Comparison of ENCODE assay signal across 19 cellular contexts in genomic region chr20:64258071-64258823, GRCh38. TPM values are rescaled to one million over a fixed set of nuclear protein-coding genes. Genes with fewer than 3 reads are reported as not detected.
DNase-seq lines count a peak whose midpoint lies in the region; ATAC-seq and TF ChIP-seq lines count a peak whose summit lies in the region.
"Had no signal": no experiment of that assay in that cellular context is flagged by ENCODE, and none has a peak within 500 bp of the region (broad histone marks: within the 10 kb centered on the region; RNA-seq: fewer than 3 reads in every experiment).

No MANE protein-coding gene starts in this region.

- H3K27ac Mint-ChIP-seq in natural killer cell, result peak overlapping the region; percentile 10 to 96
- H3K27ac Mint-ChIP-seq in natural killer cell treated with Interleukin-12 subunit alpha and Interleukin-12 subunit beta and Interleukin-15 and Interleukin-18, amount 100 ng/mL, for 72 hours, result peak overlapping the region in 1 of 2 donors; percentile 65
- no peak overlapping the region for H3K27ac Mint-ChIP-seq in type B pancreatic cell
- H3K27ac Mint-ChIP-seq in H9, result peak overlapping the region in 1 of 3 experiments; percentile 59; a peak in 1 of 7 replicates
- H3K27ac Mint-ChIP-seq: T-helper 1 cell treated with Interleukin-12 subunit alpha and Interleukin-12 subunit beta and Interleukin-4 antibody, amounts not matched to agents 30 μg/mL and 1 μg/mL, for 36 hours had no signal

- no peak overlapping the region for H2AK5ac ChIP-seq in H9 (ENCODE audit: insufficient read length, low read length)

- peaks cover 69 to 71% of the 10 kb centered on the region in 2 donors for H3K4me1 Mint-ChIP-seq in natural killer cell
- peaks cover 41 to 43% of the 10 kb centered on the region in 2 donors for H3K4me1 Mint-ChIP-seq in natural killer cell treated with Interleukin-12 subunit alpha and Interleukin-12 subunit beta and Interleukin-15 and Interleukin-18, amount 100 ng/mL, for 72 hours (ENCODE audit: low read depth in 2 of 2)
- peaks cover 38% of the 10 kb centered on the region for H3K4me1 Mint-ChIP-seq in type B pancreatic cell (ENCODE audit: unreplicated experiment)
- peaks cover 32 to 35% of the 10 kb centered on the region in 2 experiments for H3K4me1 Mint-ChIP-seq in H9

- H3K27me3 Mint-ChIP-seq in natural killer cell (ENCODE audit: low read depth in 2 of 2) (no peaks in the 10 kb centered on the region), type B pancreatic cell (peaks cover under 1% of the 10 kb centered on the region), H9 (ENCODE audit: low read depth) (0 out of 2 replicates have a peak, but pooled peaks cover under 1% of the 10 kb centered on the region)
- no peaks in the 10 kb centered on the region for H3K27me3 Mint-ChIP-seq in natural killer cell treated with Interleukin-12 subunit alpha and Interleukin-12 subunit beta and Interleukin-15 and Interleukin-18, amount 100 ng/mL, for 72 hours

- no peak overlapping the region for H2BK120ac ChIP-seq in H9 (ENCODE audit: low read depth, low read length, poor library complexity, severe bottlenecking)

- H3K4me3 Mint-ChIP-seq in natural killer cell, result peak overlapping the region; percentile 36
- H3K4me3 Mint-ChIP-seq in natural killer cell treated with Interleukin-12 subunit alpha and Interleukin-12 subunit beta and Interleukin-15 and Interleukin-18, amount 100 ng/mL, for 72 hours, result no peak overlapping the region
- H3K4me3 Mint-ChIP-seq in type B pancreatic cell, result peak overlapping the region; percentile 47
- H3K4me3 Mint-ChIP-seq in H9, result no peak overlapping the region
- H3K4me3 Mint-ChIP-seq: T-helper 1 cell treated with Interleukin-12 subunit alpha and Interleukin-12 subunit beta and Interleukin-4 antibody, amounts not matched to agents 30 μg/mL and 1 μg/mL, for 36 hours had no signal

- no peak overlapping the region for H3K14ac ChIP-seq in H9 (ENCODE audit: insufficient read depth, low read length)

- H4K91ac ChIP-seq in H9 (ENCODE audit: insufficient read length, low read depth, low read length), result no peak overlapping the region

- no peak overlapping the region for H3K4ac ChIP-seq in H9 (ENCODE audit: low read depth, low read length)

- H3K9ac ChIP-seq in SK-N-MC (ENCODE audit: insufficient read length), result peak overlapping the region; percentile 73
- H3K9ac ChIP-seq in H9 (ENCODE audit: extremely low read depth, insufficient read length, low read length), result no peak overlapping the region

- H3K9me3 ChIP-seq in SK-N-MC (ENCODE audit: low read depth, low read length), result no peaks in the 10 kb centered on the region
- H3K9me3 ChIP-seq in H9 (ENCODE audit: control insufficient read depth, low read depth, low read length), result no peaks in the 10 kb centered on the region
- H3K9me3 ChIP-seq: Caco-2, MG63, sigmoid colon had no signal

- DNase-seq in natural killer cell (no peak), SK-N-MC (ENCODE audit: low read depth, low spot score) (no peak), myocyte (ENCODE audit: low read depth) (peak; percentile 50), type B pancreatic cell (ENCODE audit: extremely low spot score, unreplicated experiment) (no peak), cardiac septum (ENCODE audit: low spot score) (no peak), GM03348 (ENCODE audit: low spot score) (no peak), H9 (no peak)
- DNase-seq in natural killer cell treated with Interleukin-12 subunit alpha and Interleukin-12 subunit beta and Interleukin-15 and Interleukin-18, amount 100 ng/mL, for 72 hours (ENCODE audit: low spot score), result no peak
- DNase-seq: Caco-2; EL; hippocampal formation; MG63; NCI-H187; occipital lobe; SHP77 treated with DMSO at 0.1 percent for 48 hours; sigmoid colon; stimulated activated CD4-positive, alpha-beta T cell treated with anti-CD3 and anti-CD28 coated beads, Interleukin-1b, Interleukin-23, amount 100 ng/mL, for 48 hours had no signal

- intact Hi-C loops in natural killer cell (cut with micrococcal nuclease), result no loop called here
- intact Hi-C loops in cardiac septum (cut with DNase I), result loop anchor here (5.0 kb wide), 1 partner anchor 1041 kb away; the partner anchor contains the start of gene YTHDF1

- H3K36me3 Mint-ChIP-seq in natural killer cell (no peaks in the 10 kb centered on the region), type B pancreatic cell (peaks cover 4% of the 10 kb centered on the region), H9 (ENCODE audit: insufficient read depth in 1 of 3, low read depth in 3 of 3) (peaks cover 0 to 11% (median 0%) of the 10 kb centered on the region in 3 experiments; a peak in 3 of 7 replicates)
- no peaks in the 10 kb centered on the region for H3K36me3 Mint-ChIP-seq in natural killer cell treated with Interleukin-12 subunit alpha and Interleukin-12 subunit beta and Interleukin-15 and Interleukin-18, amount 100 ng/mL, for 72 hours

- H3K56ac ChIP-seq in H9 (ENCODE audit: insufficient read length, low read depth, low read length), result no peak overlapping the region

- H4K20me1 ChIP-seq in H9 (ENCODE audit: control insufficient read depth, insufficient read depth, insufficient read length), result no peaks in the 10 kb centered on the region

- H3K4me1 ChIP-seq in H9 (ENCODE audit: insufficient read depth, low read length), result no peaks in the 10 kb centered on the region

- no CpG with 5 or more reads among the region's 9 CpGs for WGBS in H9 (ENCODE audit: extremely low coverage, insufficient read length, low lambda C conversion rate)

- no peaks in the 10 kb centered on the region for H3K9me3 Mint-ChIP-seq in natural killer cell
- H3K9me3 Mint-ChIP-seq in natural killer cell treated with Interleukin-12 subunit alpha and Interleukin-12 subunit beta and Interleukin-15 and Interleukin-18, amount 100 ng/mL, for 72 hours, result no peaks in the 10 kb centered on the region
- H3K9me3 Mint-ChIP-seq in type B pancreatic cell, result no peaks in the 10 kb centered on the region
- H3K9me3 Mint-ChIP-seq in H9, result no peaks in the 10 kb centered on the region
- H3K9me3 Mint-ChIP-seq: T-helper 1 cell treated with Interleukin-12 subunit alpha and Interleukin-12 subunit beta and Interleukin-4 antibody, amounts not matched to agents 30 μg/mL and 1 μg/mL, for 36 hours had no signal

- H3K79me1 ChIP-seq in H9 (ENCODE audit: insufficient read depth, low read depth, low read length, poor library complexity, severe bottlenecking), result peaks cover 3% of the 10 kb centered on the region

- no peaks in the 10 kb centered on the region; the same call in 1 of the 2 replicates for H3K27me3 ChIP-seq in H9 (ENCODE audit: insufficient read depth, low read length)
- H3K27me3 ChIP-seq: MG63, sigmoid colon had no signal

- H3K23ac ChIP-seq in H9 (ENCODE audit: insufficient read length, low read depth, low read length), result no peak overlapping the region

- peaks cover 5% of the 10 kb centered on the region; the same call in 1 of the 2 replicates for H3K79me2 ChIP-seq in H9 (ENCODE audit: insufficient read depth, low read length)

- no peak overlapping the region for H2BK12ac ChIP-seq in H9 (ENCODE audit: insufficient read length, low read depth, low read length)

- H3K4me3 ChIP-seq in SK-N-MC, result peak overlapping the region; percentile 68
- H3K4me3 ChIP-seq: coronary artery, MG63, sigmoid colon had no signal

- TF ChIP-seq CTCF in natural killer cell (IDR thresholded peaks at IDR 0.05) (no peak), type B pancreatic cell (conservative IDR thresholded peaks at IDR 0.05) (no peak), H9 (conservative IDR thresholded peaks at IDR 0.05) (no peak)

- no peak overlapping the region for H2AFZ ChIP-seq in H9 (ENCODE audit: low read length)

- no peak overlapping the region for H2BK20ac ChIP-seq in H9 (ENCODE audit: low read depth, low read length, poor library complexity, severe bottlenecking)

- H3K23me2 ChIP-seq in H9 (ENCODE audit: insufficient read length, low read depth, low read length, poor library complexity, severe bottlenecking), result peaks cover 12% of the 10 kb centered on the region

- no peak for ATAC-seq in natural killer cell
- no peak for ATAC-seq in natural killer cell treated with Interleukin-12 subunit alpha and Interleukin-12 subunit beta and Interleukin-15 and Interleukin-18, amount 100 ng/mL, for 72 hours

- H2BK15ac ChIP-seq in H9 (ENCODE audit: low read depth, low read length), result no peak overlapping the region

- H3K18ac ChIP-seq in H9 (ENCODE audit: insufficient read length, low read depth, low read length), result no peak overlapping the region

- H3K36me3 ChIP-seq in SK-N-MC (ENCODE audit: insufficient read depth, low read length), result no peaks in the 10 kb centered on the region; the same call in 1 of the 2 replicates
- H3K36me3 ChIP-seq: sigmoid colon had no signal

- H4K5ac ChIP-seq in H9 (ENCODE audit: insufficient read length, low read depth, low read length), result no peak overlapping the region

- peak overlapping the region; percentile 88 for H3K27ac ChIP-seq in SK-N-MC
- H3K27ac ChIP-seq in H9 (ENCODE audit: insufficient read length, low read depth, low read length), result no peak overlapping the region
- H3K27ac ChIP-seq: coronary artery, sigmoid colon had no signal

- H2BK5ac ChIP-seq in H9 (ENCODE audit: insufficient read length, low read length), result no peak overlapping the region

- H4K8ac ChIP-seq in H9 (replicated peaks; ENCODE audit: insufficient read length, low read depth, low read length), result no peak overlapping the region

- H3T11ph ChIP-seq in H9 (ENCODE audit: low read length), result no peak overlapping the region

- no peak overlapping the region for H3K4me2 ChIP-seq in H9 (ENCODE audit: insufficient read depth, insufficient read length, low read length)

RNA-seq across cellular contexts. Expression of gene PCMTD2, which starts 2.7 kb away (rescaled TPM):
- total RNA-seq in natural killer cell, result 10 to 100 TPM; 63.8 to 100.0 (median 65.6) TPM
- total RNA-seq in natural killer cell treated with Interleukin-12 subunit alpha and Interleukin-12 subunit beta and Interleukin-15 and Interleukin-18, amount 100 ng/mL, for 72 hours, result 10 to 100 TPM; 17.4 to 21.8 TPM
- 62.3 and 94.6 TPM in 2 replicates for total RNA-seq in myocyte
- polyA plus RNA-seq in myocyte (2012), result 25.8 TPM
- 85.1 and 101 TPM in 2 replicates for total RNA-seq in type B pancreatic cell (ENCODE audit: low replicate concordance)
- total RNA-seq in cardiac septum, result 46.9 TPM
- total RNA-seq in H9 (2021), result 52.0 and 52.7 TPM in 2 replicates

Comparison
In these comparisons a context has a peak if more than half of its experiments do, and no peak if none do; other contexts are left out.
1. H3K4me3 Mint-ChIP-seq: peak in natural killer cell (single experiment) and type B pancreatic cell (single experiment); none in natural killer cell treated with Interleukin-12 subunit alpha and Interleukin-12 subunit beta and Interleukin-15 and Interleukin-18, amount 100 ng/mL, for 72 hours (single experiment) and H9 (0 of 2).